Comparison of ENCODE assay signal across 8 cellular contexts in the genomic region with DNA sequence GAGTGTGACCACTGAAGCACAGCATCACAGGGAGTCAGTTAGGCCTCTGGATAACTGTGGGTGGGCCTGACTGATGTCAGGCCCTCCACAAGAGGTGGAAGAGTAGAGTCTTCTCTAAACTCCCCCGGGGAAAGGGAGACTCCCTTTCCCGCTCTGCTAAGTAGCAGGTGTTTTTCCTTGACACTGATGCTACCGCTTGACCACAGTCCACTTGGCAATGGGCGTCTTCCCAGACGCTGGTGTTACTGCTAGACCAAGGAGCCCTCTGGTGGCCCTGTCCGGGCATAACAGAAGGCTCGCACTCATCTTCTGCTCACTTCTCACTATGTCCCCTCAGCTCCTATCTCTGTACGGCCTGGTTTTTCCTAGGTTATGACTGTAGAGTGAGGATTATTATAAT.
DNase-seq lines count a peak whose midpoint lies in the region; TF ChIP-seq lines count a peak whose summit lies in the region.
"Not testable (repeated sequence)": the region's sequence is repeated elsewhere in the genome, so short reads cannot be mapped to it uniquely, and the experiment has no call there.

No MANE protein-coding gene starts in this region.

- H3K4me1 Mint-ChIP-seq in glutamatergic neuron (ENCODE audit: low read depth, unreplicated experiment), result not testable (repeated sequence)

- not testable (repeated sequence) for H3K27me3 Mint-ChIP-seq in glutamatergic neuron (ENCODE audit: unreplicated experiment)

- POLR2A ChIA-PET in OCI-LY7 (lab: Charles Lee), result not testable (repeated sequence)

- not testable (repeated sequence) for H3K36me3 ChIP-seq in OCI-LY7 (ENCODE audit: insufficient read depth, low read length)

- H3K9me3 Mint-ChIP-seq in glutamatergic neuron (ENCODE audit: unreplicated experiment), result not testable (repeated sequence)

- BruUV-seq in OCI-LY7 (replicated peaks; lab: Mats Ljungman, UMichigan), result not testable (repeated sequence)

- CTCF ChIA-PET in OCI-LY7 (lab: Charles Lee; ENCODE audit: unreplicated experiment), result not testable (repeated sequence)

- H3K4me1 ChIP-seq in OCI-LY7 (ENCODE audit: insufficient read depth, low read length, poor library complexity, severe bottlenecking), result not testable (repeated sequence)

- H3K9me2 ChIP-seq in OCI-LY7 (ENCODE audit: insufficient read depth, low read length), result not testable (repeated sequence)

- H3K4me3 ChIP-seq in OCI-LY7 (ENCODE audit: low read depth, low read length, poor library complexity, severe bottlenecking); cardiac fibroblast (replicated peaks in 1 of 2; ENCODE audit: low read depth in 2 of 2, low read length in 2 of 2); retinal pigment epithelial cell (ENCODE audit: low read length): not testable (repeated sequence)

- H3K4me2 ChIP-seq in OCI-LY7 (ENCODE audit: low read length), result not testable (repeated sequence)

- H2AFZ ChIP-seq in OCI-LY7 (ENCODE audit: low read length), result not testable (repeated sequence)

- intact Hi-C loops in OCI-LY7 (cut with micrococcal nuclease; ENCODE audit: unreplicated experiment), result loop anchor here (5.0 kb wide), 1 partner anchor 230 kb away; no protein-coding TSS in a partner anchor

- not testable (repeated sequence) for H4K20me1 ChIP-seq in OCI-LY7 (ENCODE audit: insufficient read depth, low read length)

- peak; percentile 22 for DNase-seq in COLO668 (lab: John Stamatoyannopoulos, UW; ENCODE audit: unreplicated experiment)
- peak; percentile 24 for DNase-seq in LHCN-M2 (ENCODE audit: low read depth)
- peak; percentile 45 for DNase-seq in OCI-LY7 (ENCODE audit: low spot score)
- DNase-seq in activated CD4-positive, alpha-beta T cell treated with anti-CD3 and anti-CD28 coated beads for 48 hours, result peak; percentile 9
- DNase-seq in cardiac fibroblast (ENCODE audit: low read depth in 2 of 2), result peak in 1 of 2 donors; percentile 50
- peak; percentile 35 for DNase-seq in glutamatergic neuron
- DNase-seq in retinal pigment epithelial cell (ENCODE audit: low read depth), result not testable (repeated sequence)

- H3K27ac Mint-ChIP-seq in glutamatergic neuron (ENCODE audit: unreplicated experiment), result not testable (repeated sequence)

- H3K27ac ChIP-seq in OCI-LY7 (ENCODE audit: low read depth, low read length, poor library complexity, severe bottlenecking), result not testable (repeated sequence)

- not testable (repeated sequence) for H3K4me3 Mint-ChIP-seq in glutamatergic neuron (ENCODE audit: unreplicated experiment)

- H3K79me2 ChIP-seq in OCI-LY7 (ENCODE audit: insufficient read depth, low read depth, low read length), result not testable (repeated sequence)

- not testable (repeated sequence) for H3K9me3 ChIP-seq in OCI-LY7 (ENCODE audit: low read length)

- TF ChIP-seq CTCF in GM12872 (IDR thresholded peaks at IDR 0.05; ENCODE audit: insufficient read depth, low read depth, low read length) (peak; percentile 38; the same call in 1 of the 3 replicates), cardiac fibroblast (IDR thresholded peaks at IDR 0.05; ENCODE audit: low read depth, low read length) (peak; percentile 54), retinal pigment epithelial cell (conservative IDR thresholded peaks at IDR 0.05; ENCODE audit: low read depth, low read length) (peak; percentile 32)
- TF ChIP-seq CTCF in OCI-LY7 (conservative IDR thresholded peaks at IDR 0.05; ENCODE audit: low read length); glutamatergic neuron (IDR thresholded peaks at IDR 0.05; ENCODE audit: partially characterized antibody, unreplicated experiment): not testable (repeated sequence)

- H3K36me3 Mint-ChIP-seq in glutamatergic neuron (ENCODE audit: unreplicated experiment), result not testable (repeated sequence)
